2 cellular contexts compared by ENCODE assay signal in the genomic region with DNA sequence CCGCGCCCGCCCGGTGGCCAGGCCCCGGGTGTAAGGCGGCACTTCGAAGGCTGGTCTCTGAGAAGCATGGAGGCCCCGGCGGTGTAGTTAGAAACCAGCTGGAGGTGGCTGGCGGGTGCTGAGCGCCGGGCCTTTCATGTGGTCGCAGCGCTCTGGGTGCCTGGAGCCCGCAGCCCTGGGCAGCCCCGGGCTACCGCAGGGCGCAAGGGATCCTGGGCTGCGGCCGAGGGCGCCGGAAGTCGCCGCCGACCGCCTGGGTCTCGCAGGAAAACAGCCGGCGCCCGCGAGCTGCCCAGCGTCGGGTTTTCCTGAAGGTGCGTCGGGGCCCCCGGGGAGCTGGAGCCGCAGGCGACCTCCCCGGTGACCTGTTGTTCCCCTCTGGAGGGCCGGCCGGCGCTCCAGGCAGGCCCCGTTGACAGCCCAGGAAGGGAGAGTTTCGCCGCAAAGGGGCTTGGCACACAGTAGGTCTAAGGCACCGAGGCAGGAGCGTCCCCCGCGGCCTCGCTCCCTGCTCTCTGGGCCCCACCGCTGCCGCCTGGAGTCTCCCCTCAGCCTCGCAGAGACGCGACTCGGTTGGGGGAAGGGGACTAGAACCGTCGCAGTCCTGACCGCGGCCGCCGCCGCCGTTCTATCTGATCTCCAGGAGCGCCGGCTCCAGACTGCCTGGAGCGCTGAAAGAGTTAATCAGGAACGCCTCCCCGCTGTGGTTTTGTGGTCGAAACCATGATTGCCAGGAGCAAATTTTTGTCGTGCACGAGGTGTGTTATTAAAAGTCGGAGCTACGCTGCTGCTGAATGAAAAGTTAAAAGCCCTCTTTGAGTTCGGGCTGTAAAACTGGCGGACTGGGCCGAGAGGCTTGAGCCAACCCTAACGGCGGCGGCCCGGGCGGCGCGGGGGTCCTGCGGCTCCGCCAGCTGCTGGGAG.
TF ChIP-seq lines count a peak whose summit lies in the region.

No MANE protein-coding gene starts in this region.

TF ChIP-seq in liver, 16 proteins besides CTCF, POLR2A, EP300 and RAD21 (continued from another document):
- TF ChIP-seq, protein P1, sequence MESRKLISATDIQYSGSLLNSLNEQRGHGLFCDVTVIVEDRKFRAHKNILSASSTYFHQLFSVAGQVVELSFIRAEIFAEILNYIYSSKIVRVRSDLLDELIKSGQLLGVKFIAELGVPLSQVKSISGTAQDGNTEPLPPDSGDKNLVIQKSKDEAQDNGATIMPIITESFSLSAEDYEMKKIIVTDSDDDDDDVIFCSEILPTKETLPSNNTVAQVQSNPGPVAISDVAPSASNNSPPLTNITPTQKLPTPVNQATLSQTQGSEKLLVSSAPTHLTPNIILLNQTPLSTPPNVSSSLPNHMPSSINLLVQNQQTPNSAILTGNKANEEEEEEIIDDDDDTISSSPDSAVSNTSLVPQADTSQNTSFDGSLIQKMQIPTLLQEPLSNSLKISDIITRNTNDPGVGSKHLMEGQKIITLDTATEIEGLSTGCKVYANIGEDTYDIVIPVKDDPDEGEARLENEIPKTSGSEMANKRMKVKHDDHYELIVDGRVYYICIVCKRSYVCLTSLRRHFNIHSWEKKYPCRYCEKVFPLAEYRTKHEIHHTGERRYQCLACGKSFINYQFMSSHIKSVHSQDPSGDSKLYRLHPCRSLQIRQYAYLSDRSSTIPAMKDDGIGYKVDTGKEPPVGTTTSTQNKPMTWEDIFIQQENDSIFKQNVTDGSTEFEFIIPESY (IDR thresholded peaks at IDR 0.05), result no peak
- no peak for TF ChIP-seq JUND (IDR thresholded peaks at IDR 0.05)
- TF ChIP-seq HNF4G (IDR thresholded peaks at IDR 0.05), result no peak
- TF ChIP-seq MAX (IDR thresholded peaks at IDR 0.05), result no peak
- no peak for TF ChIP-seq FOXA2 (IDR thresholded peaks at IDR 0.05)
- TF ChIP-seq, protein P2, sequence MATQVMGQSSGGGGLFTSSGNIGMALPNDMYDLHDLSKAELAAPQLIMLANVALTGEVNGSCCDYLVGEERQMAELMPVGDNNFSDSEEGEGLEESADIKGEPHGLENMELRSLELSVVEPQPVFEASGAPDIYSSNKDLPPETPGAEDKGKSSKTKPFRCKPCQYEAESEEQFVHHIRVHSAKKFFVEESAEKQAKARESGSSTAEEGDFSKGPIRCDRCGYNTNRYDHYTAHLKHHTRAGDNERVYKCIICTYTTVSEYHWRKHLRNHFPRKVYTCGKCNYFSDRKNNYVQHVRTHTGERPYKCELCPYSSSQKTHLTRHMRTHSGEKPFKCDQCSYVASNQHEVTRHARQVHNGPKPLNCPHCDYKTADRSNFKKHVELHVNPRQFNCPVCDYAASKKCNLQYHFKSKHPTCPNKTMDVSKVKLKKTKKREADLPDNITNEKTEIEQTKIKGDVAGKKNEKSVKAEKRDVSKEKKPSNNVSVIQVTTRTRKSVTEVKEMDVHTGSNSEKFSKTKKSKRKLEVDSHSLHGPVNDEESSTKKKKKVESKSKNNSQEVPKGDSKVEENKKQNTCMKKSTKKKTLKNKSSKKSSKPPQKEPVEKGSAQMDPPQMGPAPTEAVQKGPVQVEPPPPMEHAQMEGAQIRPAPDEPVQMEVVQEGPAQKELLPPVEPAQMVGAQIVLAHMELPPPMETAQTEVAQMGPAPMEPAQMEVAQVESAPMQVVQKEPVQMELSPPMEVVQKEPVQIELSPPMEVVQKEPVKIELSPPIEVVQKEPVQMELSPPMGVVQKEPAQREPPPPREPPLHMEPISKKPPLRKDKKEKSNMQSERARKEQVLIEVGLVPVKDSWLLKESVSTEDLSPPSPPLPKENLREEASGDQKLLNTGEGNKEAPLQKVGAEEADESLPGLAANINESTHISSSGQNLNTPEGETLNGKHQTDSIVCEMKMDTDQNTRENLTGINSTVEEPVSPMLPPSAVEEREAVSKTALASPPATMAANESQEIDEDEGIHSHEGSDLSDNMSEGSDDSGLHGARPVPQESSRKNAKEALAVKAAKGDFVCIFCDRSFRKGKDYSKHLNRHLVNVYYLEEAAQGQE (IDR thresholded peaks at IDR 0.05), result no peak
- TF ChIP-seq ATF3 (IDR thresholded peaks at IDR 0.05), result no peak

TF ChIP-seq in HepG2, 621 proteins besides CTCF, POLR2A, EP300 and RAD21 (continued from another document):
- TF ChIP-seq KDM2A (CRISPR knock-in tag; IDR thresholded peaks at IDR 0.05; ENCODE audit: borderline replicate concordance, low read depth) (no peak), ZNF775 (CRISPR knock-in tag; IDR thresholded peaks at IDR 0.05; ENCODE audit: borderline replicate concordance) (no peak), ZNF446 (CRISPR knock-in tag; IDR thresholded peaks at IDR 0.05) (no peak), HMG20B (CRISPR knock-in tag; conservative IDR thresholded peaks at IDR 0.05) (no peak)
